8 cellular contexts compared by ENCODE assay signal in genomic region chr10:128263891-128264688, GRCh38.
DNase-seq lines count a peak whose midpoint lies in the region; ATAC-seq and TF ChIP-seq lines count a peak whose summit lies in the region.

No MANE protein-coding gene starts in this region.

- H4K20me1 ChIP-seq in mammary epithelial cell (ENCODE audit: insufficient read depth, low read length): no peaks in the 10 kb centered on the region

- H3K27ac ChIP-seq in mammary epithelial cell (ENCODE audit: insufficient read depth, low read depth, low read length): no peak overlapping the region

- peaks cover 3% of the 10 kb centered on the region for H3K9me3 ChIP-seq in mammary epithelial cell (replicated peaks; ENCODE audit: insufficient read depth, low read length)

- 32% methylated on average over 13 of the region's 13 CpGs for WGBS in mammary epithelial cell (ENCODE audit: low coverage, missing lambda C conversion rate)

- DNase-seq in ACHN (peak; percentile 61), LHCN-M2 (ENCODE audit: low read depth) (peak; percentile 29), T-helper 2 cell (peak in 3 of 5 experiments; percentile 11 to 39 (median 12)), mammary epithelial cell (peak; percentile 16), left kidney (ENCODE audit: low read depth, low spot score) (peak; percentile 89)
- peak in 2 of 3 donors; percentile 16 to 43 for DNase-seq in stimulated activated CD4-positive, alpha-beta T cell treated with anti-CD3 and anti-CD28 coated beads, TNF-alpha, amount 100 ng/mL, for 48 hours (ENCODE audit: low read depth in 3 of 3)

- in situ Hi-C loops in ACHN (cut with HindIII; ENCODE audit: low pct_ligation_motif_present, low pct_unique_long_range_greater_than_20kb, low sequenced_read_pairs): loop anchor here (25.0 kb wide), 1 partner anchor 273 kb away; no protein-coding TSS in a partner anchor
- in situ Hi-C loops in mammary epithelial cell (cut with MboI; ENCODE audit: low sequenced_read_pairs in 2 of 2): loop anchor here in 1 of 2 donors (25.0 kb wide), 1 partner anchor 398 kb away; no protein-coding TSS in a partner anchor

- ATAC-seq in HG03460 (IDR thresholded peaks at IDR 0.05; ENCODE audit: unreplicated experiment): no peak

- no TSS peak for BruUV-seq in mammary epithelial cell (replicated peaks; lab: Mats Ljungman, UMichigan)

- H3K79me2 ChIP-seq in mammary epithelial cell (ENCODE audit: insufficient read depth, low read length): no peaks in the 10 kb centered on the region

- H3K4me3 ChIP-seq in mammary epithelial cell (replicated peaks in 1 of 3; ENCODE audit: insufficient read depth in 1 of 3, low read depth in 2 of 3, low read length in 3 of 3): no peak overlapping the region

- H2AFZ ChIP-seq in mammary epithelial cell (ENCODE audit: low read depth, low read length): no peak overlapping the region

- H3K9ac ChIP-seq in mammary epithelial cell (ENCODE audit: insufficient read depth, low read length): no peak overlapping the region

- intact Hi-C loops in mammary epithelial cell (cut with micrococcal nuclease): loop anchor here (2.0 to 10.0 kb wide), 4 partner anchors 261 to 1861 kb away; no protein-coding TSS in a partner anchor

- no peaks in the 10 kb centered on the region for H3K27me3 ChIP-seq in mammary epithelial cell (ENCODE audit: insufficient read depth, low read length)

- no peaks in the 10 kb centered on the region for H3K36me3 ChIP-seq in mammary epithelial cell (ENCODE audit: insufficient read depth, low read length)

- no peak overlapping the region for H3K4me2 ChIP-seq in mammary epithelial cell (ENCODE audit: insufficient read depth, low read depth, low read length)

- TF ChIP-seq CTCF in GM12872 (IDR thresholded peaks at IDR 0.05; ENCODE audit: insufficient read depth, low read depth, low read length) (peak; percentile 68), mammary epithelial cell (conservative IDR thresholded peaks at IDR 0.05 in 1 of 2, IDR thresholded peaks at IDR 0.05 in 1 of 2; ENCODE audit: extremely low read depth in 1 of 2, insufficient read depth in 1 of 2, low read depth in 1 of 2, low read length in 2 of 2) (peak; percentile 65 to 67)

- H3K4me1 ChIP-seq in mammary epithelial cell (ENCODE audit: insufficient read depth, low read length): no peaks in the 10 kb centered on the region

- CTCF ChIA-PET in mammary epithelial cell (lab: Charles Lee; ENCODE audit: low non-redundant PET): no interaction called here

- dilution Hi-C loops in mammary epithelial cell (cut with HindIII; ENCODE audit: low sequenced_read_pairs): no loop called here

Comparison
In these comparisons a context has a peak if more than half of its experiments do, and no peak if none do; other contexts are left out.
1. DNase-seq: peak in every context shown above with its lines; median percentile 89 in left kidney; 61 in ACHN; 30 in stimulated activated CD4-positive, alpha-beta T cell treated with anti-CD3 and anti-CD28 coated beads, TNF-alpha, amount 100 ng/mL, for 48 hours; 29 in LHCN-M2; 16 in mammary epithelial cell; 12 in T-helper 2 cell.